ENCODE assay signal across 15 cellular contexts in genomic region chr13:40170982-40171381, GRCh38.
A peak's percentile ranks its signal among the peaks of the same experiment; 100 is the strongest.
DNase-seq lines count a peak whose midpoint lies in the region; ATAC-seq lines count a peak whose summit lies in the region.
"Had no signal": no experiment of that assay in that cellular context is flagged by ENCODE, and none has a peak within 500 bp of the region (broad histone marks: within the 10 kb centered on the region; RNA-seq: fewer than 3 reads in every experiment).

No MANE protein-coding gene starts in this region.

- H3K36me3 ChIP-seq in GM23248 (ENCODE audit: low read depth), result no peaks in the 10 kb centered on the region
- H3K36me3 ChIP-seq: BLaER1 treated with 17β-estradiol and CSF1 and Interleukin-3, amounts not matched to agents 10 nM and 100 nM; spleen; tibial nerve had no signal

- H3K27ac Mint-ChIP-seq in activated naive CD8-positive, alpha-beta T cell treated with anti-CD3 and anti-CD28 coated beads, Interleukin-2, amount 50 U/mL, for 24 hours, result peak overlapping the region; percentile 69

- no peaks in the 10 kb centered on the region for H3K9me2 ChIP-seq in GM23248 (ENCODE audit: insufficient read depth)

- H2AFZ ChIP-seq in GM23248, result no peak overlapping the region
- H2AFZ ChIP-seq: parathyroid adenoma had no signal

- WGBS in GM23248 (ENCODE audit: low coverage in 1 of 2, low lambda C conversion rate in 2 of 2, missing lambda C conversion rate in 2 of 2), 2 experiments, result 92 to 95% methylated on average over 3 of the region's 3 CpGs

- peak; percentile 11 for DNase-seq in GM23248
- DNase-seq in M059J (ENCODE audit: low read depth), result peak; percentile 51
- DNase-seq in activated naive CD8-positive, alpha-beta T cell treated with anti-CD3 and anti-CD28 coated beads, Interleukin-2, amount 50 U/mL, for 24 hours, result peak; percentile 50
- peak; percentile 33 for DNase-seq in stimulated activated CD4-positive, alpha-beta T cell treated with anti-CD3 and anti-CD28 coated beads, Interleukin-12 subunit alpha, Interleukin-12 subunit beta, amount 100 ng/mL, for 4 hours
- no peak for DNase-seq in NCI-H1436 treated with DMSO at 0.1 percent for 48 hours (lab: John Stamatoyannopoulos, UW)
- DNase-seq in middle frontal gyrus (ENCODE audit: extremely low spot score, low spot score), result no peak
- DNase-seq: dermis blood vessel endothelial cell, DMS153, NCI-H2081 treated with DMSO at 0.1 percent for 48 hours, spleen had no signal

- in situ Hi-C loops in GM23248 (cut with MboI), result no loop called here

- H4K20me1 ChIP-seq in GM23248 (ENCODE audit: insufficient read depth), result no peaks in the 10 kb centered on the region
- H4K20me1 ChIP-seq: BLaER1 treated with 17β-estradiol and CSF1 and Interleukin-3, amounts not matched to agents 10 nM and 100 nM had no signal

- no peak overlapping the region for H3K27ac ChIP-seq in GM23248
- H3K27ac ChIP-seq: BLaER1 treated with 17β-estradiol and CSF1 and Interleukin-3, amounts not matched to agents 10 nM and 100 nM; parathyroid adenoma; spleen; tibial nerve had no signal

- H3K4me1 Mint-ChIP-seq in activated naive CD8-positive, alpha-beta T cell treated with anti-CD3 and anti-CD28 coated beads, Interleukin-2, amount 50 U/mL, for 24 hours, result peaks cover 46% of the 10 kb centered on the region

- no peaks in the 10 kb centered on the region for H3K27me3 Mint-ChIP-seq in activated naive CD8-positive, alpha-beta T cell treated with anti-CD3 and anti-CD28 coated beads, Interleukin-2, amount 50 U/mL, for 24 hours

- 0 out of 2 replicates have a peak, but pooled peaks cover 4% of the 10 kb centered on the region for H3F3A ChIP-seq in GM23248 (ENCODE audit: insufficient read depth)

- H3K4me3 ChIP-seq in GM23248, result no peak overlapping the region
- H3K4me3 ChIP-seq: BLaER1 treated with 17β-estradiol and CSF1 and Interleukin-3, amounts not matched to agents 10 nM and 100 nM; spleen; tibial nerve had no signal

- peak; percentile 91 for ATAC-seq in activated naive CD8-positive, alpha-beta T cell treated with anti-CD3 and anti-CD28 coated beads, Interleukin-2, amount 50 U/mL, for 24 hours
- no peak for ATAC-seq in GM19452 (IDR thresholded peaks at IDR 0.05; ENCODE audit: unreplicated experiment)
- ATAC-seq: HepG2 had no signal

- peaks cover 11% of the 10 kb centered on the region for H3K9me3 Mint-ChIP-seq in activated naive CD8-positive, alpha-beta T cell treated with anti-CD3 and anti-CD28 coated beads, Interleukin-2, amount 50 U/mL, for 24 hours

- H3K4me3 Mint-ChIP-seq in activated naive CD8-positive, alpha-beta T cell treated with anti-CD3 and anti-CD28 coated beads, Interleukin-2, amount 50 U/mL, for 24 hours, result no peak overlapping the region

- H3K4me1 ChIP-seq in GM23248 (ENCODE audit: insufficient read depth), result 0 out of 2 replicates have a peak, but pooled peaks cover 5% of the 10 kb centered on the region
- H3K4me1 ChIP-seq: BLaER1 treated with 17β-estradiol and CSF1 and Interleukin-3, amounts not matched to agents 10 nM and 100 nM; parathyroid adenoma; spleen had no signal

- no peak overlapping the region for H3K4me2 ChIP-seq in GM23248 (ENCODE audit: unreplicated experiment)
- H3K4me2 ChIP-seq: BLaER1 treated with 17β-estradiol and CSF1 and Interleukin-3, amounts not matched to agents 10 nM and 100 nM had no signal

- H3K79me2 ChIP-seq in GM23248 (ENCODE audit: insufficient read depth), result no peaks in the 10 kb centered on the region
- H3K79me2 ChIP-seq: parathyroid adenoma had no signal

- no peaks in the 10 kb centered on the region for H3K36me3 Mint-ChIP-seq in activated naive CD8-positive, alpha-beta T cell treated with anti-CD3 and anti-CD28 coated beads, Interleukin-2, amount 50 U/mL, for 24 hours (ENCODE audit: low read depth)

- H3K27me3 ChIP-seq in GM23248 (replicated peaks; ENCODE audit: insufficient read depth), result no peaks in the 10 kb centered on the region; the same call in 1 of the 2 replicates
- H3K27me3 ChIP-seq: BLaER1 treated with 17β-estradiol and CSF1 and Interleukin-3, amounts not matched to agents 10 nM and 100 nM; tibial nerve had no signal

- no peak overlapping the region for H3K9ac ChIP-seq in GM23248
- H3K9ac ChIP-seq: BLaER1 treated with 17β-estradiol and CSF1 and Interleukin-3, amounts not matched to agents 10 nM and 100 nM; parathyroid adenoma had no signal

- H3K9me3 ChIP-seq in GM23248 (ENCODE audit: low read depth), result no peaks in the 10 kb centered on the region
- H3K9me3 ChIP-seq: BLaER1 treated with 17β-estradiol and CSF1 and Interleukin-3, amounts not matched to agents 10 nM and 100 nM; spleen; tibial nerve had no signal

Comparison
In these comparisons a context has a peak if more than half of its experiments do, and no peak if none do; other contexts are left out.
1. DNase-seq: peak in GM23248 (single experiment), M059J (single experiment), activated naive CD8-positive, alpha-beta T cell treated with anti-CD3 and anti-CD28 coated beads, Interleukin-2, amount 50 U/mL, for 24 hours (single experiment) and stimulated activated CD4-positive, alpha-beta T cell treated with anti-CD3 and anti-CD28 coated beads, Interleukin-12 subunit alpha, Interleukin-12 subunit beta, amount 100 ng/mL, for 4 hours (single experiment); none in NCI-H1436 treated with DMSO at 0.1 percent for 48 hours (single experiment) and middle frontal gyrus (single experiment).